ENCODE assay signal across 8 cellular contexts in genomic region chrX:129115104-129115503, GRCh38.
A peak's percentile ranks its signal among the peaks of the same experiment; 100 is the strongest.
DNase-seq lines count a peak whose midpoint lies in the region; ATAC-seq and TF ChIP-seq lines count a peak whose summit lies in the region.

No MANE protein-coding gene starts in this region.

- H3K36me3 ChIP-seq in DND-41 (ENCODE audit: insufficient read depth, low read length) = no peaks in the 10 kb centered on the region
- no peaks in the 10 kb centered on the region for H3K36me3 ChIP-seq in iPS DF 6.9 (ENCODE audit: control insufficient read depth, insufficient read depth, low read length)

- H3K9ac ChIP-seq in DND-41 (ENCODE audit: low read depth, low read length) = no peak overlapping the region

- H3K27me3 ChIP-seq in DND-41 (ENCODE audit: insufficient read depth, low read length, poor library complexity) (no peaks in the 10 kb centered on the region), iPS DF 6.9 (ENCODE audit: control insufficient read depth, insufficient read depth, low read length) (no peaks in the 10 kb centered on the region)

- H3K36me3 Mint-ChIP-seq in activated T-helper 2 cell treated with anti-CD3 and anti-CD28 coated beads, Interferon-gamma antibody, Interleukin-2, Interleukin-4, amounts not matched to agents 10 μg/mL and 5 μg/mL and 100 μg/mL, durations not matched to agents 14 hours and 24 hours and 36 hours (ENCODE audit: low read depth) = no peaks in the 10 kb centered on the region

- H3K4me1 ChIP-seq in DND-41 (ENCODE audit: insufficient read depth, low read length) = no peaks in the 10 kb centered on the region
- no peaks in the 10 kb centered on the region for H3K4me1 ChIP-seq in iPS DF 6.9 (ENCODE audit: control insufficient read depth, insufficient read depth, low read length)

- intact Hi-C loops in activated T-helper 2 cell treated with anti-CD3 and anti-CD28 coated beads, Interferon-gamma antibody, Interleukin-2, Interleukin-4, amounts not matched to agents 10 μg/mL and 5 μg/mL and 100 μg/mL, durations not matched to agents 14 hours and 24 hours and 36 hours (cut with micrococcal nuclease) = no loop called here

- H3K4me2 ChIP-seq in DND-41 (ENCODE audit: insufficient read depth, low read length) = no peak overlapping the region

- ATAC-seq in DND-41 (ENCODE audit: insufficient read depth, low read depth) = peak; percentile 64
- peak; percentile 91 for ATAC-seq in GM18909 (IDR thresholded peaks at IDR 0.05; ENCODE audit: poor library complexity, unreplicated experiment)
- peak; percentile 85 for ATAC-seq in HG03442 (IDR thresholded peaks at IDR 0.05; ENCODE audit: unreplicated experiment)

- no CpG with 5 or more reads among the region's 1 CpG for WGBS in iPS DF 6.9 (ENCODE audit: insufficient coverage, insufficient read length)

- H3K9me3 ChIP-seq in DND-41 (ENCODE audit: insufficient read depth, low read length, severe bottlenecking) (no peaks in the 10 kb centered on the region), iPS DF 6.9 (ENCODE audit: control insufficient read depth, insufficient read depth, low read length) (no peaks in the 10 kb centered on the region)

- no peaks in the 10 kb centered on the region for H3K9me3 Mint-ChIP-seq in activated T-helper 2 cell treated with anti-CD3 and anti-CD28 coated beads, Interferon-gamma antibody, Interleukin-2, Interleukin-4, amounts not matched to agents 10 μg/mL and 5 μg/mL and 100 μg/mL, durations not matched to agents 14 hours and 24 hours and 36 hours

- peak; percentile 52 for TF ChIP-seq CTCF in DND-41 (IDR thresholded peaks at IDR 0.05; ENCODE audit: borderline replicate concordance, extremely low read depth, low read length, poor library complexity, severe bottlenecking)

- H2AFZ ChIP-seq in DND-41 (ENCODE audit: low read depth, low read length) = no peak overlapping the region

- H3K79me2 ChIP-seq in DND-41 (ENCODE audit: insufficient read depth, low read length) = no peaks in the 10 kb centered on the region

- no peaks in the 10 kb centered on the region for H3K4me1 Mint-ChIP-seq in activated T-helper 2 cell treated with anti-CD3 and anti-CD28 coated beads, Interferon-gamma antibody, Interleukin-2, Interleukin-4, amounts not matched to agents 10 μg/mL and 5 μg/mL and 100 μg/mL, durations not matched to agents 14 hours and 24 hours and 36 hours (ENCODE audit: low read depth)

- DNase-seq in DND-41 (peak; percentile 35), SHP77 treated with DMSO at 0.1 percent for 48 hours (lab: John Stamatoyannopoulos, UW) (peak; percentile 18), iPS DF 6.9 (ENCODE audit: low read depth, low spot score) (peak; percentile 31), DMS114 treated with DMSO at 0.1 percent for 48 hours (lab: John Stamatoyannopoulos, UW; ENCODE audit: unreplicated experiment) (no peak)
- DNase-seq in activated effector memory CD4-positive, alpha-beta T cell treated with anti-CD3 and anti-CD28 coated beads, Interleukin-2, amount 50 U/mL, for 16 hours = no peak
- no peak for DNase-seq in activated T-helper 2 cell treated with anti-CD3 and anti-CD28 coated beads, Interferon-gamma antibody, Interleukin-2, Interleukin-4, amounts not matched to agents 10 μg/mL and 5 μg/mL and 100 μg/mL, durations not matched to agents 14 hours and 24 hours and 36 hours (ENCODE audit: low spot score)

- H3K27ac ChIP-seq in DND-41 (ENCODE audit: low read length) (no peak overlapping the region), iPS DF 6.9 (ENCODE audit: low read length) (no peak overlapping the region)

- H3K27ac Mint-ChIP-seq in activated T-helper 2 cell treated with anti-CD3 and anti-CD28 coated beads, Interferon-gamma antibody, Interleukin-2, Interleukin-4, amounts not matched to agents 10 μg/mL and 5 μg/mL and 100 μg/mL, durations not matched to agents 14 hours and 24 hours and 36 hours = no peak overlapping the region

- no peaks in the 10 kb centered on the region for H4K20me1 ChIP-seq in DND-41 (ENCODE audit: insufficient read depth, low read length)

- H3K4me3 ChIP-seq in DND-41 (ENCODE audit: low read depth in 1 of 2, low read length in 2 of 2) (no peak overlapping the region), iPS DF 6.9 (ENCODE audit: low read length) (no peak overlapping the region)

- H3K4me3 Mint-ChIP-seq in activated T-helper 2 cell treated with anti-CD3 and anti-CD28 coated beads, Interferon-gamma antibody, Interleukin-2, Interleukin-4, amounts not matched to agents 10 μg/mL and 5 μg/mL and 100 μg/mL, durations not matched to agents 14 hours and 24 hours and 36 hours (ENCODE audit: low read depth) = no peak overlapping the region

- H3K27me3 Mint-ChIP-seq in activated T-helper 2 cell treated with anti-CD3 and anti-CD28 coated beads, Interferon-gamma antibody, Interleukin-2, Interleukin-4, amounts not matched to agents 10 μg/mL and 5 μg/mL and 100 μg/mL, durations not matched to agents 14 hours and 24 hours and 36 hours (ENCODE audit: low read depth) = no peaks in the 10 kb centered on the region

Comparison
In these comparisons a context has a peak if more than half of its experiments do, and no peak if none do; other contexts are left out.
1. DNase-seq: peak in DND-41 (single experiment), SHP77 treated with DMSO at 0.1 percent for 48 hours (single experiment) and iPS DF 6.9 (single experiment); none in DMS114 treated with DMSO at 0.1 percent for 48 hours (single experiment), activated effector memory CD4-positive, alpha-beta T cell treated with anti-CD3 and anti-CD28 coated beads, Interleukin-2, amount 50 U/mL, for 16 hours (single experiment) and activated T-helper 2 cell treated with anti-CD3 and anti-CD28 coated beads, Interferon-gamma antibody, Interleukin-2, Interleukin-4, amounts not matched to agents 10 μg/mL and 5 μg/mL and 100 μg/mL, durations not matched to agents 14 hours and 24 hours and 36 hours (single experiment).
2. Peak in every context shown above with its lines, with median percentiles within 50 percentile points of each other: ATAC-seq.